In the genomic region with DNA sequence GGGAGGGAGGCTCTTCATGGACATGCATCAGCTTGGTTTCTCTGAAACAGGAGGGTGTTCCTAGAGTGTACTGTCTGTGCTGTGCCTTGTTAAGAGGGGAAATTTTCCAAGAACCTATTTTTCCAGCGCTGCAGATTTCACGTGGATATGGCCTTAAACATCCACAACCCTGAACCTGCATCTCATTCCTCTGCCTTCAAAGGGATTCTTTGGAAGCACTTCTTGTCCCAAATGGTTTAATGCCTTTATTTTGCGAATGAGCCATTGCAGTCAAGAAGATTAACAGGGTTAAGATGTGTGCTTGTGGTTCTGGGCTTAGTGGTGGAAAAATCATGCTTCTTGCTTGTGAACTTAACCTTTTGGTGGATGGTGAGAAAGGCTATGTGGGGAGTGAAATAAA, we compare ENCODE assay signal across 1 cellular context.
TF ChIP-seq lines count a peak whose summit lies in the region.

No MANE protein-coding gene starts in this region.

TF ChIP-seq in H1, 55 proteins besides CTCF, POLR2A, EP300 and RAD21:
- no peak for TF ChIP-seq HDAC2 (IDR thresholded peaks at IDR 0.05; ENCODE audit: borderline replicate concordance in 1 of 2, low read depth in 2 of 2, low read length in 2 of 2)
- TF ChIP-seq SP1 (IDR thresholded peaks at IDR 0.05; ENCODE audit: low read depth, low read length), result no peak
- TF ChIP-seq POU5F1 (IDR thresholded peaks at IDR 0.05; ENCODE audit: low read depth, low read length), result no peak
- TF ChIP-seq HDAC6 (IDR thresholded peaks at IDR 0.05; ENCODE audit: low read depth, low read length), result no peak
- TF ChIP-seq KDM5A (IDR thresholded peaks at IDR 0.05; ENCODE audit: low read length), result no peak
TF ChIP-seq in H1: peak in this region for 0.
